ENCODE assay signal across 1 cellular context in genomic region chr19:37304190-37304883, GRCh38.
TF ChIP-seq lines count a peak whose summit lies in the region.

No MANE protein-coding gene starts in this region.

TF ChIP-seq in H1, 55 proteins besides CTCF, POLR2A, EP300 and RAD21 (continued from another document):
- TF ChIP-seq SIX5 (IDR thresholded peaks at IDR 0.05; ENCODE audit: low read depth, low read length) = no peak
